Comparison of ENCODE assay signal across 8 cellular contexts in the genomic region with DNA sequence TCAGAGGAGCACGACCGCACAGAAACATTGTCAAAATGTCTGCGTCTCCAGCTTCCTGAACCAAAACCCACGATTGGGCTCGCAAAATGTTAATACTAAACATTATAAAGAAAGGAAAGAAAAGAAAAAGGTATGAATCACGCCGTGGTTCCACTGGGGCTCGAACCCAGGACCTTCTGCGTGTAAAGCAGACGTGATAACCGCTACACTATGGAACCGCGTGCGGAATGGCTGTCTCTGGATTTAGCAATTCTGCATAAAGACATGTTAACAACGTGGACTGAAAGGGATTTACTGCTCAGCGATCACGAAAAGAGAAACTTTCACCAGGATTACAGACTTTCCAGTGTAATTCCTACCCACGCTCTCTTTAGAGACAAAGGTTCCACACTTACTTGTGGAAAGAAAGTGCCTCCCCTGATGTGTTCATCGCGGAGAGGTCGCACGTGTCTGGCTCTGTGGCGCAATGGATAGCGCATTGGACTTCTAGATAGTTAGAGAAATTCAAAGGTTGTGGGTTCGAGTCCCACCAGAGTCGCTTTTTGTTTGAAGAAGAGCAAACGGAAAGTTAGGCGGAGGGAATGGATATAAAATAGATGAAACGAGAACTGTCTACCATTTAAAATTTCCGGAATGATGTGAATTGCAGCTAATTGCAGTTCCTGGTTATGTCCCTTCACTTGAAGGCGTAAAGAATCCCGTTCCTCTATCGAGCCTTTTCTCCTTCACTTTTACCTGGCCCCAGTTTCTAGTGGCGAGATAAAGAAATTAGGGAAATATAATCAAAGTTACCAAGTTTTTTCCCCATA. TPM values are rescaled to one million over a fixed set of nuclear protein-coding genes. Genes with fewer than 3 reads are reported as not detected.
A peak's percentile ranks its signal among the peaks of the same experiment; 100 is the strongest.
DNase-seq lines count a peak whose midpoint lies in the region; ATAC-seq and FAIRE-seq lines count a peak whose summit lies in the region.

No MANE protein-coding gene starts in this region.

- intact Hi-C loops in activated CD4-positive, alpha-beta memory T cell treated with anti-CD3 and anti-CD28 coated beads for 36 hours (cut with micrococcal nuclease): loop anchor here (1.0 to 10.0 kb wide), 7 partner anchors 9 to 1886 kb away; partner anchors contain the start of genes FAM111A, MRPL16 and ZDHHC5

- peak; percentile 73 for FAIRE-seq in GM19239 (lab: Jason Lieb, UNC)

- H3K9me3 Mint-ChIP-seq in activated CD4-positive, alpha-beta memory T cell treated with anti-CD3 and anti-CD28 coated beads for 36 hours: peaks cover 3% of the 10 kb centered on the region
- H3K9me3 Mint-ChIP-seq in memory B cell: no peaks in the 10 kb centered on the region

- H3K4me3 Mint-ChIP-seq in activated CD4-positive, alpha-beta memory T cell treated with anti-CD3 and anti-CD28 coated beads for 36 hours: peak overlapping the region; percentile 85
- peak overlapping the region; percentile 89 for H3K4me3 Mint-ChIP-seq in memory B cell

- POLR2A ChIA-PET in activated CD4-positive, alpha-beta memory T cell treated with anti-CD3 and anti-CD28 coated beads for 36 hours (lab: Charles Lee): interaction anchor here (1.0 to 1.6 kb wide), 3 partner anchors 8 to 65 kb away, joined by 4 to 8 read pairs (median 6); partner anchors contain the start of gene OSBP

- H3K4me1 Mint-ChIP-seq in activated CD4-positive, alpha-beta memory T cell treated with anti-CD3 and anti-CD28 coated beads for 36 hours (ENCODE audit: low read depth): peaks cover 36% of the 10 kb centered on the region
- peaks cover 17% of the 10 kb centered on the region for H3K4me1 Mint-ChIP-seq in memory B cell

- peaks cover 7% of the 10 kb centered on the region for H3K27me3 Mint-ChIP-seq in activated CD4-positive, alpha-beta memory T cell treated with anti-CD3 and anti-CD28 coated beads for 36 hours
- H3K27me3 Mint-ChIP-seq in memory B cell: peaks cover 3% of the 10 kb centered on the region

- CTCF ChIA-PET in activated CD4-positive, alpha-beta memory T cell treated with anti-CD3 and anti-CD28 coated beads for 36 hours (lab: Charles Lee): interaction anchor here (1.2 to 2.9 kb wide), 3 partner anchors 10 to 15 kb away, joined by 3 to 20 read pairs (median 12); no protein-coding TSS in a partner anchor

- peak overlapping the region; percentile 97 for H3K27ac Mint-ChIP-seq in activated CD4-positive, alpha-beta memory T cell treated with anti-CD3 and anti-CD28 coated beads for 36 hours
- peak overlapping the region; percentile 98 for H3K27ac Mint-ChIP-seq in memory B cell

- ATAC-seq in HG03460 (IDR thresholded peaks at IDR 0.05; ENCODE audit: unreplicated experiment) (peak; percentile 30), memory B cell (ENCODE audit: low read depth) (peak; percentile 41)

- H3K36me3 Mint-ChIP-seq in activated CD4-positive, alpha-beta memory T cell treated with anti-CD3 and anti-CD28 coated beads for 36 hours: peaks cover 9% of the 10 kb centered on the region
- H3K36me3 Mint-ChIP-seq in memory B cell: no peaks in the 10 kb centered on the region

- DNase-seq in AG08395 (ENCODE audit: low spot score) (peak; percentile 53), GM19239 (ENCODE audit: insufficient read length, low spot score) (no peak), NCI-H82 (lab: John Stamatoyannopoulos, UW) (peak; percentile 95), memory B cell (ENCODE audit: low spot score in 2 of 2) (peak; percentile 68 to 74)
- peak; percentile 85 for DNase-seq in activated CD4-positive, alpha-beta memory T cell treated with anti-CD3 and anti-CD28 coated beads for 36 hours
- DNase-seq in effector CD4-positive, alpha-beta T cell: peak; percentile 69
- peak; percentile 56 for DNase-seq in stimulated activated CD8-positive, alpha-beta memory T cell treated with anti-CD3 and anti-CD28 coated beads, Interleukin-12 subunit alpha, Interleukin-12 subunit beta, amount 100 ng/mL, for 24 hours (ENCODE audit: extremely low read depth)

RNA-seq across cellular contexts. Expression of gene OR4D9, which starts 39.7 kb away (rescaled TPM):
- not detected for total RNA-seq in activated CD4-positive, alpha-beta memory T cell treated with anti-CD3 and anti-CD28 coated beads for 36 hours

RNA-seq across cellular contexts. Expression of gene OR4D11, which starts 47.7 kb away (rescaled TPM):
- not detected for total RNA-seq in activated CD4-positive, alpha-beta memory T cell treated with anti-CD3 and anti-CD28 coated beads for 36 hours
